In the genomic region with DNA sequence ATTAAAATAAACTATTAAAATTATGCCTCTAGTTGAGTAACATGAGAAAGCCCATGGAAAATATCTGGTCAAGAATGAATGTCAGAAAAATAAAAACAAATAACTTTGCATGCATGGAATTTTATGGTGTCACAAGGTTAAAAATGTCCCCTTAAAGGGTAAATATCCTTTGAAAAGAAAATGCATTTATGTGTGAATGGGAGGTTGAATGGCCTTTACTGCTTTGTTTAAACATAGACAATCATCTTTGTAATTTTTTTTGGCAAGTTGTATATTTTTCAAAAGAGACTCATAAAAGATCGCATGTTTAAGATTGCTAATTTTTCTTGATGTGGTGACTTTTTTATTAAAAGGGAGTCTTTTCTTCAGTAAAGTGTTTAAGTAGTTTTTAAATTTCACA, we compare ENCODE assay signal across 1 cellular context.
TF ChIP-seq lines count a peak whose summit lies in the region.

No MANE protein-coding gene starts in this region.

TF ChIP-seq in GM23338, 12 proteins besides CTCF, POLR2A, EP300 and RAD21:
- TF ChIP-seq, protein P1, sequence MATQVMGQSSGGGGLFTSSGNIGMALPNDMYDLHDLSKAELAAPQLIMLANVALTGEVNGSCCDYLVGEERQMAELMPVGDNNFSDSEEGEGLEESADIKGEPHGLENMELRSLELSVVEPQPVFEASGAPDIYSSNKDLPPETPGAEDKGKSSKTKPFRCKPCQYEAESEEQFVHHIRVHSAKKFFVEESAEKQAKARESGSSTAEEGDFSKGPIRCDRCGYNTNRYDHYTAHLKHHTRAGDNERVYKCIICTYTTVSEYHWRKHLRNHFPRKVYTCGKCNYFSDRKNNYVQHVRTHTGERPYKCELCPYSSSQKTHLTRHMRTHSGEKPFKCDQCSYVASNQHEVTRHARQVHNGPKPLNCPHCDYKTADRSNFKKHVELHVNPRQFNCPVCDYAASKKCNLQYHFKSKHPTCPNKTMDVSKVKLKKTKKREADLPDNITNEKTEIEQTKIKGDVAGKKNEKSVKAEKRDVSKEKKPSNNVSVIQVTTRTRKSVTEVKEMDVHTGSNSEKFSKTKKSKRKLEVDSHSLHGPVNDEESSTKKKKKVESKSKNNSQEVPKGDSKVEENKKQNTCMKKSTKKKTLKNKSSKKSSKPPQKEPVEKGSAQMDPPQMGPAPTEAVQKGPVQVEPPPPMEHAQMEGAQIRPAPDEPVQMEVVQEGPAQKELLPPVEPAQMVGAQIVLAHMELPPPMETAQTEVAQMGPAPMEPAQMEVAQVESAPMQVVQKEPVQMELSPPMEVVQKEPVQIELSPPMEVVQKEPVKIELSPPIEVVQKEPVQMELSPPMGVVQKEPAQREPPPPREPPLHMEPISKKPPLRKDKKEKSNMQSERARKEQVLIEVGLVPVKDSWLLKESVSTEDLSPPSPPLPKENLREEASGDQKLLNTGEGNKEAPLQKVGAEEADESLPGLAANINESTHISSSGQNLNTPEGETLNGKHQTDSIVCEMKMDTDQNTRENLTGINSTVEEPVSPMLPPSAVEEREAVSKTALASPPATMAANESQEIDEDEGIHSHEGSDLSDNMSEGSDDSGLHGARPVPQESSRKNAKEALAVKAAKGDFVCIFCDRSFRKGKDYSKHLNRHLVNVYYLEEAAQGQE (IDR thresholded peaks at IDR 0.05; ENCODE audit: unreplicated experiment) = no peak
- TF ChIP-seq NANOG (IDR thresholded peaks at IDR 0.05; ENCODE audit: borderline replicate concordance) (no peak), EZH2 (IDR thresholded peaks at IDR 0.05; ENCODE audit: low read depth, unreplicated experiment) (no peak), ZNF114 (CRISPR knock-in tag; IDR thresholded peaks at IDR 0.05) (no peak), EZH2phosphoT487 (IDR thresholded peaks at IDR 0.05; ENCODE audit: unreplicated experiment) (no peak), JUNB (IDR thresholded peaks at IDR 0.05; ENCODE audit: unreplicated experiment) (no peak), CREB1 (CRISPR knock-in tag; IDR thresholded peaks at IDR 0.05; ENCODE audit: low read depth) (no peak), STAT1 (IDR thresholded peaks at IDR 0.05; ENCODE audit: unreplicated experiment) (no peak), POLR2AphosphoS5 (IDR thresholded peaks at IDR 0.05; ENCODE audit: low read depth) (no peak), ZNF331 (CRISPR knock-in tag; IDR thresholded peaks at IDR 0.05; ENCODE audit: low read depth) (no peak)
- TF ChIP-seq, protein P2, sequence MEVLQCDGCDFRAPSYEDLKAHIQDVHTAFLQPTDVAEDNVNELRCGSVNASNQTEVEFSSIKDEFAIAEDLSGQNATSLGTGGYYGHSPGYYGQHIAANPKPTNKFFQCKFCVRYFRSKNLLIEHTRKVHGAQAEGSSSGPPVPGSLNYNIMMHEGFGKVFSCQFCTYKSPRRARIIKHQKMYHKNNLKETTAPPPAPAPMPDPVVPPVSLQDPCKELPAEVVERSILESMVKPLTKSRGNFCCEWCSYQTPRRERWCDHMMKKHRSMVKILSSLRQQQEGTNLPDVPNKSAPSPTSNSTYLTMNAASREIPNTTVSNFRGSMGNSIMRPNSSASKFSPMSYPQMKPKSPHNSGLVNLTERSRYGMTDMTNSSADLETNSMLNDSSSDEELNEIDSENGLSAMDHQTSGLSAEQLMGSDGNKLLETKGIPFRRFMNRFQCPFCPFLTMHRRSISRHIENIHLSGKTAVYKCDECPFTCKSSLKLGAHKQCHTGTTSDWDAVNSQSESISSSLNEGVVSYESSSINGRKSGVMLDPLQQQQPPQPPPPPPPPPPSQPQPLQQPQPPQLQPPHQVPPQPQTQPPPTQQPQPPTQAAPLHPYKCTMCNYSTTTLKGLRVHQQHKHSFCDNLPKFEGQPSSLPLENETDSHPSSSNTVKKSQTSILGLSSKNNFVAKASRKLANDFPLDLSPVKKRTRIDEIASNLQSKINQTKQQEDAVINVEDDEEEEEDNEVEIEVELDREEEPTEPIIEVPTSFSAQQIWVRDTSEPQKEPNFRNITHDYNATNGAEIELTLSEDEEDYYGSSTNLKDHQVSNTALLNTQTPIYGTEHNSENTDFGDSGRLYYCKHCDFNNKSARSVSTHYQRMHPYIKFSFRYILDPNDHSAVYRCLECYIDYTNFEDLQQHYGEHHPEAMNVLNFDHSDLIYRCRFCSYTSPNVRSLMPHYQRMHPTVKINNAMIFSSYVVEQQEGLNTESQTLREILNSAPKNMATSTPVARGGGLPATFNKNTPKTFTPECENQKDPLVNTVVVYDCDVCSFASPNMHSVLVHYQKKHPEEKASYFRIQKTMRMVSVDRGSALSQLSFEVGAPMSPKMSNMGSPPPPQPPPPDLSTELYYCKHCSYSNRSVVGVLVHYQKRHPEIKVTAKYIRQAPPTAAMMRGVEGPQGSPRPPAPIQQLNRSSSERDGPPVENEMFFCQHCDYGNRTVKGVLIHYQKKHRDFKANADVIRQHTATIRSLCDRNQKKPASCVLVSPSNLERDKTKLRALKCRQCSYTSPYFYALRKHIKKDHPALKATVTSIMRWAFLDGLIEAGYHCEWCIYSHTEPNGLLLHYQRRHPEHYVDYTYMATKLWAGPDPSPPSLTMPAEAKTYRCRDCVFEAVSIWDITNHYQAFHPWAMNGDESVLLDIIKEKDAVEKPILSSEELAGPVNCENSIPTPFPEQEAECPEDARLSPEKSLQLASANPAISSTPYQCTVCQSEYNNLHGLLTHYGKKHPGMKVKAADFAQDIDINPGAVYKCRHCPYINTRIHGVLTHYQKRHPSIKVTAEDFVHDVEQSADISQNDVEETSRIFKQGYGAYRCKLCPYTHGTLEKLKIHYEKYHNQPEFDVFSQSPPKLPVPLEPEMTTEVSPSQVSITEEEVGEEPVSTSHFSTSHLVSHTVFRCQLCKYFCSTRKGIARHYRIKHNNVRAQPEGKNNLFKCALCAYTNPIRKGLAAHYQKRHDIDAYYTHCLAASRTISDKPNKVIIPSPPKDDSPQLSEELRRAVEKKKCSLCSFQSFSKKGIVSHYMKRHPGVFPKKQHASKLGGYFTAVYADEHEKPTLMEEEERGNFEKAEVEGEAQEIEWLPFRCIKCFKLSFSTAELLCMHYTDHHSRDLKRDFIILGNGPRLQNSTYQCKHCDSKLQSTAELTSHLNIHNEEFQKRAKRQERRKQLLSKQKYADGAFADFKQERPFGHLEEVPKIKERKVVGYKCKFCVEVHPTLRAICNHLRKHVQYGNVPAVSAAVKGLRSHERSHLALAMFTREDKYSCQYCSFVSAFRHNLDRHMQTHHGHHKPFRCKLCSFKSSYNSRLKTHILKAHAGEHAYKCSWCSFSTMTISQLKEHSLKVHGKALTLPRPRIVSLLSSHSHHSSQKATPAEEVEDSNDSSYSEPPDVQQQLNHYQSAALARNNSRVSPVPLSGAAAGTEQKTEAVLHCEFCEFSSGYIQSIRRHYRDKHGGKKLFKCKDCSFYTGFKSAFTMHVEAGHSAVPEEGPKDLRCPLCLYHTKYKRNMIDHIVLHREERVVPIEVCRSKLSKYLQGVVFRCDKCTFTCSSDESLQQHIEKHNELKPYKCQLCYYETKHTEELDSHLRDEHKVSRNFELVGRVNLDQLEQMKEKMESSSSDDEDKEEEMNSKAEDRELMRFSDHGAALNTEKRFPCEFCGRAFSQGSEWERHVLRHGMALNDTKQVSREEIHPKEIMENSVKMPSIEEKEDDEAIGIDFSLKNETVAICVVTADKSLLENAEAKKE (CRISPR knock-in tag; IDR thresholded peaks at IDR 0.05) = no peak
- TF ChIP-seq, protein P3, sequence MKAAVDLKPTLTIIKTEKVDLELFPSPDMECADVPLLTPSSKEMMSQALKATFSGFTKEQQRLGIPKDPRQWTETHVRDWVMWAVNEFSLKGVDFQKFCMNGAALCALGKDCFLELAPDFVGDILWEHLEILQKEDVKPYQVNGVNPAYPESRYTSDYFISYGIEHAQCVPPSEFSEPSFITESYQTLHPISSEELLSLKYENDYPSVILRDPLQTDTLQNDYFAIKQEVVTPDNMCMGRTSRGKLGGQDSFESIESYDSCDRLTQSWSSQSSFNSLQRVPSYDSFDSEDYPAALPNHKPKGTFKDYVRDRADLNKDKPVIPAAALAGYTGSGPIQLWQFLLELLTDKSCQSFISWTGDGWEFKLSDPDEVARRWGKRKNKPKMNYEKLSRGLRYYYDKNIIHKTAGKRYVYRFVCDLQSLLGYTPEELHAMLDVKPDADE (IDR thresholded peaks at IDR 0.05) = no peak
